ENCODE assay signal across 2 cellular contexts in genomic region chr2:200862532-200863000, GRCh38.
TF ChIP-seq lines count a peak whose summit lies in the region.

No MANE protein-coding gene starts in this region.

TF ChIP-seq in HEK293, 187 proteins besides CTCF, POLR2A, EP300 and RAD21 (continued from another document and continues in another):
- TF ChIP-seq ZNF2 (tag by site-specific recombination; IDR thresholded peaks at IDR 0.05): 0 out of 2 replicates have a peak, but pooled peaks have one; percentile 31
- TF ChIP-seq ZSCAN18 (tag by site-specific recombination; IDR thresholded peaks at IDR 0.05): no peak
- no peak for TF ChIP-seq MEIS1 (CRISPR knock-in tag; IDR thresholded peaks at IDR 0.05; ENCODE audit: borderline replicate concordance)
- TF ChIP-seq ZNF248 (tag by site-specific recombination; IDR thresholded peaks at IDR 0.05): no peak
- TF ChIP-seq PRDM10 (tag by site-specific recombination; IDR thresholded peaks at IDR 0.05): peak; percentile 14; the same call in 1 of the 2 replicates
- no peak for TF ChIP-seq ZFHX2 (tag by site-specific recombination; conservative IDR thresholded peaks at IDR 0.05)
- peak; percentile 17; the same call in 1 of the 2 replicates for TF ChIP-seq ZXDB (tag by site-specific recombination; IDR thresholded peaks at IDR 0.05)
- no peak for TF ChIP-seq ZNF560 (tag by site-specific recombination; IDR thresholded peaks at IDR 0.05; ENCODE audit: borderline replicate concordance)
- no peak for TF ChIP-seq ZNF792 (tag by site-specific recombination; IDR thresholded peaks at IDR 0.05)
- TF ChIP-seq PRDM1 (tag by site-specific recombination; IDR thresholded peaks at IDR 0.05): no peak
- peak; percentile 62 for TF ChIP-seq ZNF600 (tag by site-specific recombination; IDR thresholded peaks at IDR 0.05)
- TF ChIP-seq AEBP2 (tag by site-specific recombination; IDR thresholded peaks at IDR 0.05; ENCODE audit: borderline replicate concordance): no peak
- TF ChIP-seq HOXC10 (CRISPR knock-in tag; IDR thresholded peaks at IDR 0.05): no peak
- peak; percentile 49; the same call in 1 of the 2 replicates for TF ChIP-seq OVOL3 (tag by site-specific recombination; IDR thresholded peaks at IDR 0.05)
- TF ChIP-seq ZNF416 (tag by site-specific recombination; IDR thresholded peaks at IDR 0.05): no peak
- TF ChIP-seq ZBTB44 (tag by site-specific recombination; IDR thresholded peaks at IDR 0.05): peak; percentile 35; the same call in 1 of the 2 replicates
- TF ChIP-seq ZNF777 (tag by site-specific recombination; IDR thresholded peaks at IDR 0.05; ENCODE audit: borderline replicate concordance): no peak
- TF ChIP-seq INSM2 (tag by site-specific recombination; IDR thresholded peaks at IDR 0.05): no peak
- peak; percentile 48; the same call in 1 of the 2 replicates for TF ChIP-seq SP2 (tag by site-specific recombination; IDR thresholded peaks at IDR 0.05)
- TF ChIP-seq KLF1 (tag by site-specific recombination; IDR thresholded peaks at IDR 0.05): no peak
- TF ChIP-seq ZNF623 (tag by site-specific recombination; IDR thresholded peaks at IDR 0.05): no peak

TF ChIP-seq in GM12878, 131 proteins besides CTCF, POLR2A, EP300 and RAD21 (continued from another document):
- TF ChIP-seq ZNF217 (IDR thresholded peaks at IDR 0.05) (no peak), POU2F2 (IDR thresholded peaks at IDR 0.05; ENCODE audit: borderline replicate concordance, low read depth, low read length) (no peak), ZNF687 (IDR thresholded peaks at IDR 0.05) (peak; percentile 18; the same call in 1 of the 2 replicates), POLR2AphosphoS2 (IDR thresholded peaks at IDR 0.05; ENCODE audit: low read depth, low read length) (no peak), MLLT1 (IDR thresholded peaks at IDR 0.05) (peak; percentile 72; the same call in 1 of the 2 replicates), PKNOX1 (IDR thresholded peaks at IDR 0.05) (peak; percentile 22; the same call in 1 of the 2 replicates), RELB (IDR thresholded peaks at IDR 0.05; ENCODE audit: low read depth) (peak; percentile 32; the same call in 1 of the 2 replicates), CREM (IDR thresholded peaks at IDR 0.05; ENCODE audit: low read depth) (peak; percentile 80), USF1 (IDR thresholded peaks at IDR 0.05; ENCODE audit: borderline replicate concordance, extremely low read length, insufficient read depth, low read depth, low read length) (no peak), EED (IDR thresholded peaks at IDR 0.05; ENCODE audit: low read depth) (no peak), ATF2 (IDR thresholded peaks at IDR 0.05; ENCODE audit: low read length) (peak; percentile 32; the same call in 1 of the 2 replicates)
